ENCODE assay signal across 17 cellular contexts in genomic region chr7:111951027-111951426, GRCh38.
DNase-seq lines count a peak whose midpoint lies in the region; ATAC-seq and TF ChIP-seq lines count a peak whose summit lies in the region.
"Had no signal": no experiment of that assay in that cellular context is flagged by ENCODE, and none has a peak within 500 bp of the region (broad histone marks: within the 10 kb centered on the region; RNA-seq: fewer than 3 reads in every experiment).

No MANE protein-coding gene starts in this region.

- DNase-seq in A172 (ENCODE audit: low spot score): peak; percentile 57
- peak; percentile 73 for DNase-seq in M059J (ENCODE audit: low read depth)
- DNase-seq in astrocyte of the spinal cord (ENCODE audit: low read depth, low spot score): peak; percentile 28
- no peak for DNase-seq in nucleus accumbens (lab: John Stamatoyannopoulos, UW)
- no peak for DNase-seq in T-helper 9 cell
- DNase-seq in hepatic stellate cell (ENCODE audit: low spot score): no peak
- DNase-seq: 8988T; Calu3; CD8-positive, alpha-beta T cell; DMS79 treated with DMSO at 0.1 percent for 48 hours; GM23248 had no signal

- in situ Hi-C loops in astrocyte of the spinal cord (cut with HindIII; ENCODE audit: low sequenced_read_pairs): no loop called here

- H3K4me3 ChIP-seq in astrocyte of the spinal cord (ENCODE audit: low read depth, low read length): no peak overlapping the region
- H3K4me3 ChIP-seq: BLaER1 treated with 17β-estradiol and CSF1 and Interleukin-3, amounts not matched to agents 10 nM and 100 nM; GM12878; GM23248; HAP-1 had no signal

- ATAC-seq in SK-N-SH treated with all-trans-retinoic acid at 6 μM for 48 hours: peak; percentile 32; the same call in 2 of the 3 replicates
- ATAC-seq in GM19324 (IDR thresholded peaks at IDR 0.05; ENCODE audit: low FRiP score, unreplicated experiment): no peak
- ATAC-seq: CD8-positive, alpha-beta T cell; GM12878; HepG2 had no signal

- TF ChIP-seq CTCF in astrocyte of the spinal cord (IDR thresholded peaks at IDR 0.05; ENCODE audit: low read depth, low read length): no peak

TF ChIP-seq in SK-N-SH treated with all-trans-retinoic acid at 6 μM for 48 hours, 23 proteins besides CTCF, POLR2A, EP300 and RAD21:
- no peak for TF ChIP-seq RARB (CRISPR knock-in tag; IDR thresholded peaks at IDR 0.05)
- TF ChIP-seq ZNF70 (CRISPR knock-in tag; IDR thresholded peaks at IDR 0.05): no peak
- TF ChIP-seq ZC3H10 (CRISPR knock-in tag; IDR thresholded peaks at IDR 0.05): peak; percentile 89
- TF ChIP-seq SNAI2 (CRISPR knock-in tag; IDR thresholded peaks at IDR 0.05): no peak
- no peak for TF ChIP-seq ZNF565 (CRISPR knock-in tag; conservative IDR thresholded peaks at IDR 0.05; ENCODE audit: low read depth)
- TF ChIP-seq CSRNP3 (CRISPR knock-in tag; IDR thresholded peaks at IDR 0.05): no peak
- 0 out of 2 replicates have a peak, but pooled peaks have one; percentile 17 for TF ChIP-seq OSR1 (CRISPR knock-in tag; IDR thresholded peaks at IDR 0.05)
- no peak for TF ChIP-seq TCF4 (CRISPR knock-in tag; IDR thresholded peaks at IDR 0.05; ENCODE audit: borderline replicate concordance)
- TF ChIP-seq CREB5 (CRISPR knock-in tag; IDR thresholded peaks at IDR 0.05; ENCODE audit: low read depth): no peak
- no peak for TF ChIP-seq PATZ1 (CRISPR knock-in tag; IDR thresholded peaks at IDR 0.05; ENCODE audit: borderline replicate concordance)
- no peak for TF ChIP-seq GLIS3 (CRISPR knock-in tag; IDR thresholded peaks at IDR 0.05)
- no peak for TF ChIP-seq ISL1 (CRISPR knock-in tag; IDR thresholded peaks at IDR 0.05)
- TF ChIP-seq POU6F1 (CRISPR knock-in tag; IDR thresholded peaks at IDR 0.05; ENCODE audit: borderline replicate concordance, low read depth): no peak; the same call in 1 of the 2 replicates
- peak; percentile 87 for TF ChIP-seq TOX (CRISPR knock-in tag; IDR thresholded peaks at IDR 0.05; ENCODE audit: borderline replicate concordance)
- no peak for TF ChIP-seq BACH2 (CRISPR knock-in tag; IDR thresholded peaks at IDR 0.05; ENCODE audit: borderline replicate concordance)
- no peak for TF ChIP-seq ZFP30 (CRISPR knock-in tag; IDR thresholded peaks at IDR 0.05)
- no peak for TF ChIP-seq ZFP3 (CRISPR knock-in tag; IDR thresholded peaks at IDR 0.05)

Comparison
In these comparisons a context has a peak if more than half of its experiments do, and no peak if none do; other contexts are left out.
1. DNase-seq: peak in A172 (single experiment), M059J (single experiment) and astrocyte of the spinal cord (single experiment); none in nucleus accumbens (0 of 56), T-helper 9 cell (single experiment) and hepatic stellate cell (single experiment).